8 cellular contexts compared by ENCODE assay signal in the genomic region with DNA sequence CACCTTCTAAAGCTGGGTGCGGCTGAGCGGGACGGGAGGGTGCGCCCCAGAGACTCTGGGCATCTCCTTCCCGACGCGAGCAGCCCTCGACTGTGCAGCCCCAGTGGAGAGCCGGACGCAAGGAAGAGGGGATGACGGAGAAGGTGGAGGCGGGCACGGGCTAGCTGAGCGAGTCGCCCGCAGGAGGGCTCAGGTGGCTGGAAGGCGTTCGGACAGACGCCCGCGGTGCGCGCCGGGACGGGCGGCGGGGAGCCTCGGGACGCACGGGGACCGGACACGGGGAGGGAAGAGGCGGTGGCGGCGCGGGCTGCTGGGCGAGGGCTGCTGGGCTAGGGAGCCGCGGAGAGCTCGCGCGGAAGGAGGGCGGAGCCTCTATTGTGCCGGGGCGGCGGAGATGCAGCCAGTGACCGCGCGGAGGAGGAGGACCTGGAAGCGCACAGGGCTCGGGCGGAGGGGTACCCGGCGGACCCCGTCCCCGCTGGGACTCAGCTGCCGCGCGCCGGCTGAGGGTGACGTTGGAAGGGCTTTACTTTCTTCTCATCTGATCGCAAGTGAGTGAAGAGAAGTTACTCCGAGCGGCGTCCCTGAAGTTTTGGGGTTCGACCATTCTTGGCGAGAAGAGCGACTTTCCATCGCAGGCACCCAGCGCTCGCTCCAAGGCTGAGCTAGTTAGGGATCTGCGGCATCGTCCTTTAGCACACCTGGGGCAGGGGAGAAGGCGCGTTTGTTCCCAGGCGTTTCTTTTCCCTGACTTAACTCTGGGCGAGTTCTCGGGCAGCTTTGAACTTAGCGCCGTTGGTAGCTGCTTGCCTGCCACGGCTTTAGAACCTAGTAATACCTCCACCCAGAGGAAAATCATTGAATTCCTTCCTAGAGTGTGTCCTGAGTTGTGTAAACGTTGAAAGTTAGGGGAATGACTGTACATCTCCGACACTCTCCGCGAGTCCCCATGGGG. TPM values are rescaled to one million over a fixed set of nuclear protein-coding genes. Genes with fewer than 3 reads are reported as not detected.
DNase-seq lines count a peak whose midpoint lies in the region; ATAC-seq and TF ChIP-seq lines count a peak whose summit lies in the region.

OLFML2B (minus strand) TSS at position 323 of the 955 bp plus-strand sequence. CDS start 439 bp downstream, outside the sequence.

- no peaks in the 10 kb centered on the region for H3K36me3 Mint-ChIP-seq in activated naive CD8-positive, alpha-beta T cell treated with anti-CD3 and anti-CD28 coated beads, Interleukin-2, amount 10 ng/mL, durations not matched to agents 7 days and 5 days

- dilution Hi-C loops in IMR-90 (cut with HindIII; ENCODE audit: low sequenced_read_pairs, unreplicated experiment) = no loop called here

- peak within 1 kb of the TSS; percentile 56 for H3K9ac ChIP-seq in IMR-90 (ENCODE audit: low read depth, low read length)
- peak within 1 kb of the TSS; percentile 56 for H3K9ac ChIP-seq in SK-N-MC (ENCODE audit: insufficient read length)

- peaks cover 1% of the 10 kb centered on the region for H3K9me3 Mint-ChIP-seq in activated naive CD8-positive, alpha-beta T cell treated with anti-CD3 and anti-CD28 coated beads, Interleukin-2, amount 10 ng/mL, durations not matched to agents 7 days and 5 days

- H2AK5ac ChIP-seq in IMR-90 (ENCODE audit: low read depth, low read length) = no peak within 1 kb of the TSS

- H2AK9ac ChIP-seq in IMR-90 (replicated peaks; ENCODE audit: low read depth, low read length, poor library complexity) = peak within 1 kb of the TSS; percentile 29

- H3K56ac ChIP-seq in IMR-90 (ENCODE audit: extremely low read depth, insufficient read depth, low read length) = no peak within 1 kb of the TSS

- H3K4ac ChIP-seq in IMR-90 (ENCODE audit: low read depth, low read length) = peak within 1 kb of the TSS; percentile 24; the same call in 1 of the 2 replicates

- H3K9me1 ChIP-seq in IMR-90 (ENCODE audit: insufficient read depth, low read length) = no peaks in the 10 kb centered on the region

- H4K8ac ChIP-seq in IMR-90 (ENCODE audit: low read depth in 2 of 2, low read length in 2 of 2) = no peak within 1 kb of the TSS

- no peak within 1 kb of the TSS for H2BK15ac ChIP-seq in IMR-90 (ENCODE audit: low read depth, low read length)

- BruUV-seq in IMR-90 (replicated peaks; lab: Mats Ljungman, UMichigan) = no TSS peak

- H3K4me2 ChIP-seq in IMR-90 (ENCODE audit: low read depth, low read length) = peak within 1 kb of the TSS; percentile 96
- peak within 1 kb of the TSS; percentile 95 for H3K4me2 ChIP-seq in osteoblast (ENCODE audit: insufficient read depth, low read length)

- H3K27ac Mint-ChIP-seq in activated naive CD8-positive, alpha-beta T cell treated with anti-CD3 and anti-CD28 coated beads, Interleukin-2, amount 10 ng/mL, durations not matched to agents 7 days and 5 days = no peak within 1 kb of the TSS

- POLR2A ChIA-PET in IMR-90 (lab: Charles Lee; ENCODE audit: unreplicated experiment) = interaction anchor here (0.6 kb wide), 2 partner anchors 10 to 24 kb away, joined by 4 read pairs; no protein-coding TSS in a partner anchor
- POLR2A ChIA-PET in activated naive CD8-positive, alpha-beta T cell treated with anti-CD3 and anti-CD28 coated beads, Interleukin-2, amount 10 ng/mL, durations not matched to agents 7 days and 5 days (lab: Charles Lee) = no interaction called here

- TF ChIP-seq RAD21 in IMR-90 (IDR thresholded peaks at IDR 0.05; ENCODE audit: low read length) = peak; percentile 66

- H3K27me3 ChIP-seq in ACC112 (ENCODE audit: insufficient read depth, low read length) (no peaks in the 10 kb centered on the region), IMR-90 (ENCODE audit: control insufficient read depth, insufficient read depth, low read length) (peaks cover 6% of the 10 kb centered on the region), cardiac muscle cell (peaks cover 52% of the 10 kb centered on the region), osteoblast (ENCODE audit: insufficient read depth, low read length) (peaks cover 4% of the 10 kb centered on the region)

- DNase-seq in IMR-90 = peak; percentile 76
- peak; percentile 53 for DNase-seq in SK-N-MC (ENCODE audit: low read depth, low spot score)
- DNase-seq in activated naive CD8-positive, alpha-beta T cell treated with anti-CD3 and anti-CD28 coated beads, Interleukin-2, amount 10 ng/mL, durations not matched to agents 7 days and 5 days = peak; percentile 71
- peak; percentile 74 to 83 for DNase-seq in cardiac muscle cell (ENCODE audit: low read depth in 1 of 2, low spot score in 1 of 2)
- DNase-seq in osteoblast (ENCODE audit: insufficient read length, low spot score, missing footprints) = peak; percentile 93
- DNase-seq in ureter (ENCODE audit: low spot score) = peak; percentile 58

- peak within 1 kb of the TSS; percentile 89 for H3K4me3 Mint-ChIP-seq in activated naive CD8-positive, alpha-beta T cell treated with anti-CD3 and anti-CD28 coated beads, Interleukin-2, amount 10 ng/mL, durations not matched to agents 7 days and 5 days

- no peak within 1 kb of the TSS for H2BK20ac ChIP-seq in IMR-90 (ENCODE audit: low read depth, low read length)

- H2BK120ac ChIP-seq in IMR-90 (ENCODE audit: low read depth, low read length) = no peak within 1 kb of the TSS

- no peak within 1 kb of the TSS for H2BK5ac ChIP-seq in IMR-90 (ENCODE audit: low read depth, low read length, poor library complexity, severe bottlenecking)

- intact Hi-C loops in IMR-90 (cut with micrococcal nuclease) = loop anchor here (1.0 to 5.0 kb wide), 3 partner anchors 160 to 232 kb away; no protein-coding TSS in a partner anchor

- H3K9me3 ChIP-seq in IMR-90 (ENCODE audit: control insufficient read depth, insufficient read depth, low read length) = 0 out of 2 replicates have a peak, but pooled peaks cover 2% of the 10 kb centered on the region
- H3K9me3 ChIP-seq in SK-N-MC (ENCODE audit: low read depth, low read length) = no peaks in the 10 kb centered on the region
- no peaks in the 10 kb centered on the region for H3K9me3 ChIP-seq in cardiac muscle cell (ENCODE audit: low read depth)
- peaks cover 2% of the 10 kb centered on the region for H3K9me3 ChIP-seq in osteoblast (ENCODE audit: low read depth, low read length)

- H3K36me3 ChIP-seq in ACC112 (ENCODE audit: insufficient read depth, low read length) (no peaks in the 10 kb centered on the region), IMR-90 (ENCODE audit: control insufficient read depth, insufficient read depth, low read length) (no peaks in the 10 kb centered on the region), SK-N-MC (ENCODE audit: insufficient read depth, low read length) (no peaks in the 10 kb centered on the region), cardiac muscle cell (no peaks in the 10 kb centered on the region), osteoblast (ENCODE audit: insufficient read depth, low read length) (no peaks in the 10 kb centered on the region)

- H3K4me1 ChIP-seq in ACC112 (ENCODE audit: control insufficient read depth, insufficient read depth, low read length, unreplicated experiment) (peaks cover 34% of the 10 kb centered on the region), IMR-90 (ENCODE audit: control insufficient read depth, insufficient read depth, low read length) (peaks cover 5% of the 10 kb centered on the region; the same call in 1 of the 2 replicates), cardiac muscle cell (ENCODE audit: low read depth) (peaks cover 4% of the 10 kb centered on the region), osteoblast (ENCODE audit: insufficient read depth, low read length) (peaks cover 46% of the 10 kb centered on the region)

- no peaks in the 10 kb centered on the region for H3K79me2 ChIP-seq in ACC112 (ENCODE audit: control insufficient read depth, insufficient read depth, low read length, unreplicated experiment)
- no peaks in the 10 kb centered on the region for H3K79me2 ChIP-seq in osteoblast (ENCODE audit: insufficient read depth, low read length)

- H3K14ac ChIP-seq in IMR-90 (replicated peaks; ENCODE audit: low read depth, low read length) = no peak within 1 kb of the TSS

- no peak within 1 kb of the TSS for H4K5ac ChIP-seq in IMR-90 (ENCODE audit: low read depth, low read length)

- CTCF ChIA-PET in IMR-90 (lab: Yijun Ruan, JAX) = interaction anchor here (0.5 to 2.4 kb wide), 8 partner anchors 11 to 232 kb away, joined by 3 to 16 read pairs (median 4); no protein-coding TSS in a partner anchor

- no peak within 1 kb of the TSS; the same call in 1 of the 2 replicates for H3K18ac ChIP-seq in IMR-90 (ENCODE audit: low read depth, low read length)

- peak; percentile 52 for TF ChIP-seq CTCF in IMR-90 (conservative IDR thresholded peaks at IDR 0.05; ENCODE audit: low read depth, low read length)
- peak; percentile 44 for TF ChIP-seq CTCF in cardiac muscle cell (IDR thresholded peaks at IDR 0.05; ENCODE audit: low read depth, low read length)
- TF ChIP-seq CTCF in osteoblast (IDR thresholded peaks at IDR 0.05; ENCODE audit: extremely low read depth, low read depth, low read length) = peak; percentile 54

- H3K4me3 ChIP-seq in ACC112 (ENCODE audit: low read depth, low read length) = peak within 1 kb of the TSS; percentile 94
- peak within 1 kb of the TSS; percentile 68 for H3K4me3 ChIP-seq in IMR-90 (ENCODE audit: insufficient read depth, low read depth, low read length)
- peak within 1 kb of the TSS; percentile 92 for H3K4me3 ChIP-seq in SK-N-MC
- H3K4me3 ChIP-seq in cardiac muscle cell = peak within 1 kb of the TSS; percentile 35
- peak within 1 kb of the TSS; percentile 81 for H3K4me3 ChIP-seq in osteoblast (ENCODE audit: insufficient read depth, low read length)

- peaks cover 45% of the 10 kb centered on the region for H3K27me3 Mint-ChIP-seq in activated naive CD8-positive, alpha-beta T cell treated with anti-CD3 and anti-CD28 coated beads, Interleukin-2, amount 10 ng/mL, durations not matched to agents 7 days and 5 days

- peaks cover 9% of the 10 kb centered on the region for H3K4me1 Mint-ChIP-seq in activated naive CD8-positive, alpha-beta T cell treated with anti-CD3 and anti-CD28 coated beads, Interleukin-2, amount 10 ng/mL, durations not matched to agents 7 days and 5 days

- no peak for TF ChIP-seq POLR2A in GM18505 (IDR thresholded peaks at IDR 0.05; ENCODE audit: borderline replicate concordance, extremely low read depth, insufficient read depth, insufficient read length)
- TF ChIP-seq POLR2A in IMR-90 (IDR thresholded peaks at IDR 0.05; ENCODE audit: low read depth, low read length) = no peak

- H3K79me1 ChIP-seq in IMR-90 (ENCODE audit: low read depth in 1 of 2, low read length in 2 of 2) = no peaks in the 10 kb centered on the region

- 1% methylated on average over 47 of the region's 85 CpGs; no CpG with 5 or more reads in 1 of the 2 experiments for WGBS in IMR-90 (ENCODE audit: extremely low coverage in 2 of 2, insufficient read length in 1 of 2), 2 experiments

- peak within 1 kb of the TSS; percentile 10; the same call in 1 of the 2 replicates for H4K91ac ChIP-seq in IMR-90 (ENCODE audit: insufficient read depth, low read depth, low read length)

- H3K23ac ChIP-seq in IMR-90 (ENCODE audit: low read depth, low read length) = peak within 1 kb of the TSS; percentile 84; the same call in 1 of the 2 replicates

- in situ Hi-C loops in IMR-90 (cut with MboI; ENCODE audit: low sequenced_read_pairs) = no loop called here

- H3K27ac ChIP-seq in ACC112 (ENCODE audit: low read depth, low read length) (peak within 1 kb of the TSS; percentile 2; the same call in 1 of the 2 replicates), IMR-90 (ENCODE audit: insufficient read depth, low read length) (no peak within 1 kb of the TSS; the same call in 1 of the 2 replicates), SK-N-MC (no peak within 1 kb of the TSS), cardiac muscle cell (no peak within 1 kb of the TSS), osteoblast (ENCODE audit: low read depth, low read length) (peak within 1 kb of the TSS; percentile 72)

- peak; percentile 62 for ATAC-seq in GM18505 (IDR thresholded peaks at IDR 0.05; ENCODE audit: unreplicated experiment)
- peak; percentile 93 for ATAC-seq in IMR-90 (ENCODE audit: low read depth)
- ATAC-seq in activated naive CD8-positive, alpha-beta T cell treated with anti-CD3 and anti-CD28 coated beads, Interleukin-2, amount 10 ng/mL, durations not matched to agents 7 days and 5 days (ENCODE audit: low read depth) = peak; percentile 97

- H2AFZ ChIP-seq in ACC112 (ENCODE audit: low read length, unreplicated experiment) = peak within 1 kb of the TSS; percentile 91
- peak within 1 kb of the TSS; percentile 95 for H2AFZ ChIP-seq in IMR-90 (replicated peaks; ENCODE audit: low read length, poor library complexity)
- peak within 1 kb of the TSS; percentile 93 for H2AFZ ChIP-seq in osteoblast (ENCODE audit: low read length)

- no peaks in the 10 kb centered on the region for H4K20me1 ChIP-seq in IMR-90 (ENCODE audit: insufficient read depth, low read length)
- no peaks in the 10 kb centered on the region for H4K20me1 ChIP-seq in osteoblast (ENCODE audit: insufficient read depth, low read length)

RNA-seq across cellular contexts. Expression of gene OLFML2B, which starts in this region (rescaled TPM):
- total RNA-seq in IMR-90 (2012; rRNA removed) (0.36 and 0.56 TPM in 2 replicates), cardiac muscle cell (0.11 and 0.36 TPM in 2 replicates), osteoblast (49.9 and 58.9 TPM in 2 replicates), ureter (3.4 TPM)
- polyA plus RNA-seq in IMR-90 (2012; rRNA removed) (0.74 and 0.80 TPM in 2 replicates), cardiac muscle cell (1.9 TPM in 1 of 2 replicates, not detected in the other)
- polyA plus RNA-seq in IMR-90 (2012; cell fraction: cytosol; rRNA removed) = 0.48 and 1.0 TPM in 2 replicates
- 0.44 and 0.78 TPM in 2 replicates for polyA plus RNA-seq in IMR-90 (2012; cell fraction: nucleus; rRNA removed; ENCODE audit: low replicate concordance)
- total RNA-seq in activated naive CD8-positive, alpha-beta T cell treated with anti-CD3 and anti-CD28 coated beads, Interleukin-2, amount 10 ng/mL, durations not matched to agents 7 days and 5 days = under 1 TPM; 0.14 to 0.82 TPM

Comparison
In these comparisons a context has a peak if more than half of its experiments do, and no peak if none do; other contexts are left out.
1. RNA of gene OLFML2B (total RNA-seq): 49.9 to 58.9 TPM in osteoblast; 3.4 TPM in ureter (single experiment), 0.14 to 0.82 TPM in activated naive CD8-positive, alpha-beta T cell treated with anti-CD3 and anti-CD28 coated beads, Interleukin-2, amount 10 ng/mL, durations not matched to agents 7 days and 5 days, 0.36 to 0.56 TPM in IMR-90 and 0.11 to 0.36 TPM in cardiac muscle cell; every median in the first group is over 10 times any median in the second.
2. Peak in DNase-seq and ATAC-seq in activated naive CD8-positive, alpha-beta T cell treated with anti-CD3 and anti-CD28 coated beads, Interleukin-2, amount 10 ng/mL, durations not matched to agents 7 days and 5 days; RNA of the gene not detected or under 1 TPM.
3. H3K27ac ChIP-seq: peak in ACC112 (single experiment) and osteoblast (single experiment); none in IMR-90 (single experiment), SK-N-MC (single experiment) and cardiac muscle cell (single experiment).
4. H3K4me3 ChIP-seq: peak in every context shown above with its lines; median percentile 94 in ACC112; 92 in SK-N-MC; 81 in osteoblast; 68 in IMR-90; 35 in cardiac muscle cell.
5. Peak in every context shown above with its lines, with median percentiles within 50 percentile points of each other: H2AFZ ChIP-seq, ATAC-seq, DNase-seq and CTCF ChIP-seq.